17 cellular contexts compared by ENCODE assay signal in genomic region chr9:98409637-98410173, GRCh38.
"Had no signal": no experiment of that assay in that cellular context is flagged by ENCODE, and none has a peak within 500 bp of the region (broad histone marks: within the 10 kb centered on the region; RNA-seq: fewer than 3 reads in every experiment).

No MANE protein-coding gene starts in this region.

- H3K27ac ChIP-seq: breast epithelium, gastroesophageal sphincter, parathyroid adenoma, thoracic aorta had no signal

- H3K79me2 ChIP-seq: parathyroid adenoma had no signal

- FAIRE-seq: kidney, urothelium cell line had no signal

- H3K9me3 Mint-ChIP-seq: activated CD4-positive, alpha-beta memory T cell treated with anti-CD3 and anti-CD28 coated beads, Interleukin-2, amount 10 ng/mL, durations not matched to agents 7 days and 5 days; activated naive CD8-positive, alpha-beta T cell treated with anti-CD3 and anti-CD28 coated beads for 36 hours; stimulated activated naive CD8-positive, alpha-beta T cell treated with anti-CD3 and anti-CD28 coated beads, Interleukin-15, amount 100 ng/mL, for 72 hours; T-helper 2 cell treated with Interferon-gamma antibody and Interleukin-4, amounts not matched to agents 5 μg/mL and 100 μg/mL, for 36 hours had no signal

- H3K4me1 ChIP-seq: breast epithelium had no signal

- H3K27me3 ChIP-seq: breast epithelium, gastroesophageal sphincter had no signal

- H3K4me3 Mint-ChIP-seq: activated CD4-positive, alpha-beta memory T cell treated with anti-CD3 and anti-CD28 coated beads, Interleukin-2, amount 10 ng/mL, durations not matched to agents 7 days and 5 days; activated naive CD8-positive, alpha-beta T cell treated with anti-CD3 and anti-CD28 coated beads for 36 hours; neural crest cell; stimulated activated naive CD8-positive, alpha-beta T cell treated with anti-CD3 and anti-CD28 coated beads, Interleukin-15, amount 100 ng/mL, for 72 hours; T-helper 2 cell treated with Interferon-gamma antibody and Interleukin-4, amounts not matched to agents 5 μg/mL and 100 μg/mL, for 36 hours had no signal

- ATAC-seq: gastroesophageal sphincter; stimulated activated naive CD8-positive, alpha-beta T cell treated with anti-CD3 and anti-CD28 coated beads, Interleukin-15, amount 100 ng/mL, for 72 hours had no signal

- H3K9ac ChIP-seq: parathyroid adenoma had no signal

- H3K27ac Mint-ChIP-seq: activated CD4-positive, alpha-beta memory T cell treated with anti-CD3 and anti-CD28 coated beads, Interleukin-2, amount 10 ng/mL, durations not matched to agents 7 days and 5 days; activated naive CD8-positive, alpha-beta T cell treated with anti-CD3 and anti-CD28 coated beads for 36 hours; stimulated activated naive CD8-positive, alpha-beta T cell treated with anti-CD3 and anti-CD28 coated beads, Interleukin-15, amount 100 ng/mL, for 72 hours; T-helper 2 cell treated with Interferon-gamma antibody and Interleukin-4, amounts not matched to agents 5 μg/mL and 100 μg/mL, for 36 hours had no signal

- H3K4me1 Mint-ChIP-seq: stimulated activated naive CD8-positive, alpha-beta T cell treated with anti-CD3 and anti-CD28 coated beads, Interleukin-15, amount 100 ng/mL, for 72 hours had no signal

- H3K4me3 ChIP-seq: breast epithelium, gastroesophageal sphincter, thoracic aorta had no signal

- H3K9me3 ChIP-seq: gastroesophageal sphincter, thoracic aorta had no signal

- H3K36me3 ChIP-seq: breast epithelium, gastroesophageal sphincter, thoracic aorta had no signal

- H3K36me3 Mint-ChIP-seq: activated naive CD8-positive, alpha-beta T cell treated with anti-CD3 and anti-CD28 coated beads for 36 hours had no signal

- DNase-seq: activated CD4-positive, alpha-beta memory T cell treated with anti-CD3 and anti-CD28 coated beads, Interleukin-2, amount 10 ng/mL, durations not matched to agents 7 days and 5 days; activated CD4-positive, alpha-beta T cell treated with anti-CD3 and anti-CD28 coated beads for 1 hour; activated gamma-delta T cell; activated naive CD8-positive, alpha-beta T cell treated with anti-CD3 and anti-CD28 coated beads for 36 hours; activated T-cell treated with anti-CD3 and anti-CD28 coated beads, Interleukin-2, amount 50 U/mL, for 48 hours; kidney; left ventricle myocardium superior; stimulated activated CD4-positive, alpha-beta T cell treated with anti-CD3 and anti-CD28 coated beads, Interleukin-4, amount 100 ng/mL, for 1 hour; stimulated activated CD8-positive, alpha-beta memory T cell treated with anti-CD3 and anti-CD28 coated beads, Interleukin-4, amount 100 ng/mL, for 48 hours; stimulated activated naive CD8-positive, alpha-beta T cell treated with anti-CD3 and anti-CD28 coated beads, Interleukin-15, amount 100 ng/mL, for 72 hours had no signal
